Comparison of ENCODE assay signal across 20 cellular contexts in the genomic region with DNA sequence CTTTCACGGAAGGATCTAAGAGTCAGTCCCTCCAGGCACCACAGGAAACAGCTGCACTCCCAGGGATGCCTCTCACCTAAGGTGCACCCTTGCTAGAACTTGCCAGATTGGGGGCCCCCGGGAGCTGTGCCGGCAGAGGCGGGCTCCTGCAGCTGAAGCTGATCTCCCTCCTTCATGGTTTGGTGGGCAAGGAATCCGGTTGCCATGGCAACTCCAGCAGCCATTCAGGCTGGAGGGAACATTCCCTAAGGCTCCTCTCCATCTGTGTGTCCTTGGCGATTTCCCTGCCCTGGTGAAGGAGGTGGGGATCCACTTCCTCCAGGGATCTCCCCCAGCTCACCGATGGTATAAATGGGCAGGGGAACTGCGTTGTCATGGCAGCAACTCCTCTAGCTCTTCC. TPM values are rescaled to one million over a fixed set of nuclear protein-coding genes. Genes with fewer than 3 reads are reported as not detected.
DNase-seq lines count a peak whose midpoint lies in the region; ATAC-seq and TF ChIP-seq lines count a peak whose summit lies in the region.
"Had no signal": no experiment of that assay in that cellular context is flagged by ENCODE, and none has a peak within 500 bp of the region (broad histone marks: within the 10 kb centered on the region; RNA-seq: fewer than 3 reads in every experiment).

No MANE protein-coding gene starts in this region.

- no peak overlapping the region for H3K4me3 Mint-ChIP-seq in Caco-2 (ENCODE audit: unreplicated experiment)
- H3K4me3 Mint-ChIP-seq: activated naive CD8-positive, alpha-beta T cell treated with anti-CD3 and anti-CD28 coated beads, Interleukin-2, amount 50 U/mL, for 24 hours; activated T-cell treated with anti-CD3 and anti-CD28 coated beads, Interleukin-2, amount 50 U/mL, for 24 hours; CD14-positive monocyte; type B pancreatic cell had no signal

- H3K9me3 ChIP-seq in Caco-2: no peaks in the 10 kb centered on the region
- H3K9me3 ChIP-seq: MG63, pancreas had no signal

- H3K36me3 Mint-ChIP-seq in Caco-2 (ENCODE audit: insufficient read depth, unreplicated experiment): no peaks in the 10 kb centered on the region
- H3K36me3 Mint-ChIP-seq: CD14-positive monocyte, type B pancreatic cell had no signal

- ATAC-seq in GM19023 (IDR thresholded peaks at IDR 0.05; ENCODE audit: unreplicated experiment) (no peak), GM18505 (IDR thresholded peaks at IDR 0.05; ENCODE audit: unreplicated experiment) (no peak)
- ATAC-seq: activated naive CD8-positive, alpha-beta T cell treated with anti-CD3 and anti-CD28 coated beads, Interleukin-2, amount 50 U/mL, for 24 hours; pancreas; PC-3 had no signal

- POLR2A ChIA-PET in Caco-2 (lab: Charles Lee): no interaction called here

- BruUV-seq in Caco-2 (replicated peaks; lab: Mats Ljungman, UMichigan): no TSS peak

- DNase-seq in NCI-H1092 treated with DMSO at 0.1 percent for 48 hours (lab: John Stamatoyannopoulos, UW): peak; percentile 19
- DNase-seq in NCI-H1092 (lab: John Stamatoyannopoulos, UW): no peak
- peak; percentile 64 to 78 for DNase-seq in NCI-H524 (lab: John Stamatoyannopoulos, UW)
- DNase-seq in glomerular visceral epithelial cell (ENCODE audit: extremely low spot score): peak; percentile 52
- peak; percentile 15 for DNase-seq in occipital lobe (lab: John Stamatoyannopoulos, UW)
- DNase-seq in Caco-2: no peak
- DNase-seq: 8988T; activated naive CD8-positive, alpha-beta T cell treated with anti-CD3 and anti-CD28 coated beads, Interleukin-2, amount 50 U/mL, for 24 hours; activated T-cell treated with anti-CD3 and anti-CD28 coated beads, Interleukin-2, amount 50 U/mL, for 24 hours; central memory CD4-positive, alpha-beta T cell; EL; MG63; NCI-H226; pancreas; PC-3 had no signal

- H3K4me1 ChIP-seq in Caco-2: no peaks in the 10 kb centered on the region
- H3K4me1 ChIP-seq: pancreas had no signal

- CTCF ChIA-PET in Caco-2 (lab: Charles Lee): no interaction called here

- no peak for TF ChIP-seq POLR2A in GM18505 (IDR thresholded peaks at IDR 0.05; ENCODE audit: borderline replicate concordance, extremely low read depth, insufficient read depth, insufficient read length)

- intact Hi-C loops in Caco-2 (cut with micrococcal nuclease; ENCODE audit: unreplicated experiment): no loop called here

- peaks cover 7% of the 10 kb centered on the region for H3K27me3 Mint-ChIP-seq in Caco-2 (ENCODE audit: insufficient read depth, unreplicated experiment)
- H3K27me3 Mint-ChIP-seq: type B pancreatic cell had no signal

- H3K4me1 Mint-ChIP-seq in Caco-2 (ENCODE audit: low read depth, unreplicated experiment): no peaks in the 10 kb centered on the region
- H3K4me1 Mint-ChIP-seq: activated naive CD8-positive, alpha-beta T cell treated with anti-CD3 and anti-CD28 coated beads, Interleukin-2, amount 50 U/mL, for 24 hours; CD14-positive monocyte had no signal

- no peak overlapping the region for H3K27ac Mint-ChIP-seq in Caco-2 (ENCODE audit: unreplicated experiment)
- H3K27ac Mint-ChIP-seq: activated naive CD8-positive, alpha-beta T cell treated with anti-CD3 and anti-CD28 coated beads, Interleukin-2, amount 50 U/mL, for 24 hours; activated T-cell treated with anti-CD3 and anti-CD28 coated beads, Interleukin-2, amount 50 U/mL, for 24 hours; CD14-positive monocyte; type B pancreatic cell had no signal

- no peaks in the 10 kb centered on the region for H3K9me3 Mint-ChIP-seq in Caco-2 (ENCODE audit: unreplicated experiment)
- H3K9me3 Mint-ChIP-seq: activated naive CD8-positive, alpha-beta T cell treated with anti-CD3 and anti-CD28 coated beads, Interleukin-2, amount 50 U/mL, for 24 hours; type B pancreatic cell had no signal

- no peaks in the 10 kb centered on the region for H3K27me3 ChIP-seq in Caco-2 (replicated peaks; ENCODE audit: control insufficient read depth, insufficient read depth, low read length)
- H3K27me3 ChIP-seq: MG63, pancreas had no signal

- TF ChIP-seq CTCF in Caco-2 (IDR thresholded peaks at IDR 0.05; ENCODE audit: insufficient read depth in 1 of 2, low read depth in 1 of 2, low read length in 1 of 2, severe bottlenecking in 1 of 2, unreplicated experiment in 1 of 2): no peak

- H3K4me3 ChIP-seq in Caco-2 (ENCODE audit: low read depth, low read length): no peak overlapping the region
- H3K4me3 ChIP-seq: MG63, pancreas, smooth muscle cell had no signal

- H3K36me3 ChIP-seq in Caco-2 (ENCODE audit: control insufficient read depth, insufficient read depth, low read length): no peaks in the 10 kb centered on the region
- H3K36me3 ChIP-seq: MG63, pancreas had no signal

RNA-seq across cellular contexts. Expression of gene GPR158, which starts 49.6 kb away (rescaled TPM):
- total RNA-seq in occipital lobe (6.1 TPM), Caco-2 (2022) (0.05 and 0.07 TPM in 2 replicates)
- total RNA-seq: PC-3 had no signal

Comparison
In these comparisons a context has a peak if more than half of its experiments do, and no peak if none do; other contexts are left out.
1. DNase-seq: peak in NCI-H1092 treated with DMSO at 0.1 percent for 48 hours (single experiment), NCI-H524 (2 of 2), glomerular visceral epithelial cell (single experiment) and occipital lobe (single experiment); none in NCI-H1092 (single experiment) and Caco-2 (0 of 2).